In genomic region chr20:54657268-54657826, GRCh38 we compare ENCODE assay signal across 21 cellular contexts.
DNase-seq lines count a peak whose midpoint lies in the region; ATAC-seq, FAIRE-seq and TF ChIP-seq lines count a peak whose summit lies in the region.
"Had no signal": no experiment of that assay in that cellular context is flagged by ENCODE, and none has a peak within 500 bp of the region (broad histone marks: within the 10 kb centered on the region; RNA-seq: fewer than 3 reads in every experiment).

No MANE protein-coding gene starts in this region.

- H3K4me3 ChIP-seq in GM06990 (replicated peaks; ENCODE audit: low read depth, low read length), result no peak overlapping the region
- H3K4me3 ChIP-seq in fibroblast of the aortic adventitia (ENCODE audit: low read depth, low read length), result no peak overlapping the region
- H3K4me3 ChIP-seq in psoas muscle, result no peak overlapping the region
- H3K4me3 ChIP-seq in OCI-LY7 (ENCODE audit: low read depth, low read length, poor library complexity, severe bottlenecking), result no peak overlapping the region
- H3K4me3 ChIP-seq: A549, HAP-1, MG63, PC-9, SJSA1 had no signal

- no peaks in the 10 kb centered on the region for H3K79me2 ChIP-seq in OCI-LY7 (ENCODE audit: insufficient read depth, low read depth, low read length)

- WGBS in psoas muscle, 3 donors, result 67 to 73% (median 71%) methylated on average over 2 of the region's 2 CpGs

- H3K4me1 ChIP-seq in psoas muscle (no peaks in the 10 kb centered on the region), OCI-LY7 (ENCODE audit: insufficient read depth, low read length, poor library complexity, severe bottlenecking) (no peaks in the 10 kb centered on the region)
- H3K4me1 ChIP-seq: A549, SJSA1 had no signal

- intact Hi-C loops in psoas muscle (cut with DNase I), result no loop called here
- intact Hi-C loops in OCI-LY7 (cut with micrococcal nuclease; ENCODE audit: unreplicated experiment), result no loop called here

- POLR2A ChIA-PET in OCI-LY7 (lab: Charles Lee), result no interaction called here

- BruUV-seq in OCI-LY7 (replicated peaks; lab: Mats Ljungman, UMichigan), result no TSS peak

- FAIRE-seq in HTR-8/SVneo (lab: Jason Lieb, UNC), result peak; percentile 48
- FAIRE-seq: A549 had no signal

- H3K27ac ChIP-seq in psoas muscle, result no peak overlapping the region
- H3K27ac ChIP-seq in OCI-LY7 (ENCODE audit: low read depth, low read length, poor library complexity, severe bottlenecking), result no peak overlapping the region
- H3K27ac ChIP-seq: A549, PC-9, SJSA1 had no signal

- H3K27me3 ChIP-seq in GM06990 (replicated peaks; ENCODE audit: control insufficient read depth, insufficient read depth, low read length), result no peaks in the 10 kb centered on the region; the same call in 1 of the 2 replicates
- H3K27me3 ChIP-seq in psoas muscle (ENCODE audit: insufficient read depth in 3 of 3, low read length in 2 of 3), result no peaks in the 10 kb centered on the region
- H3K27me3 ChIP-seq: MG63 had no signal

- H2AFZ ChIP-seq in OCI-LY7 (ENCODE audit: low read length), result no peak overlapping the region
- H2AFZ ChIP-seq: PC-9 had no signal

- H3K4me2 ChIP-seq in OCI-LY7 (ENCODE audit: low read length), result no peak overlapping the region
- H3K4me2 ChIP-seq: A549, PC-9 had no signal

- DNase-seq in GM06990 (ENCODE audit: extremely low read depth, insufficient read length) (no peak), HTR-8/SVneo (ENCODE audit: insufficient read length, low spot score) (no peak), SK-MEL-5 (ENCODE audit: low read depth, low spot score) (peak; percentile 43), fibroblast of the aortic adventitia (ENCODE audit: low read depth) (peak; percentile 22), psoas muscle (no peak), OCI-LY7 (ENCODE audit: low spot score) (no peak), NCI-H82 treated with DMSO at 0.1 percent for 48 hours (lab: John Stamatoyannopoulos, UW; ENCODE audit: unreplicated experiment) (no peak)
- DNase-seq in stimulated activated naive CD4-positive, alpha-beta T cell (lab: John Stamatoyannopoulos, UW), result no peak
- DNase-seq: C1 segment of cervical spinal cord, DMS79 treated with DMSO at 0.1 percent for 48 hours, MG63, NCI-H1092 treated with DMSO at 0.1 percent for 48 hours, NCI-H2081, NCI-H2171 treated with DMSO at 0.1 percent for 48 hours, NCI-H446 treated with DMSO at 0.1 percent for 48 hours, NCI-H69, PC-9, T-helper 17 cell had no signal

- H3K9me3 ChIP-seq in psoas muscle (no peaks in the 10 kb centered on the region), OCI-LY7 (ENCODE audit: low read length) (no peaks in the 10 kb centered on the region)
- H3K9me3 ChIP-seq: A549, HAP-1, MG63, SJSA1 had no signal

- H3K9me2 ChIP-seq in OCI-LY7 (ENCODE audit: insufficient read depth, low read length), result no peaks in the 10 kb centered on the region

- no peaks in the 10 kb centered on the region for H3K36me3 ChIP-seq in GM06990 (ENCODE audit: control insufficient read depth, insufficient read depth, low read length)
- H3K36me3 ChIP-seq in psoas muscle (ENCODE audit: insufficient read depth in 1 of 2, low read depth in 1 of 2), result no peaks in the 10 kb centered on the region
- no peaks in the 10 kb centered on the region for H3K36me3 ChIP-seq in OCI-LY7 (ENCODE audit: insufficient read depth, low read length)
- H3K36me3 ChIP-seq: HAP-1, MG63, SJSA1 had no signal

- in situ Hi-C loops in SK-MEL-5 (cut with HindIII; ENCODE audit: low pct_unique_long_range_greater_than_20kb, low sequenced_read_pairs), result no loop called here

- TF ChIP-seq CTCF in GM06990 (IDR thresholded peaks at IDR 0.05; ENCODE audit: insufficient read depth, low read length, poor library complexity, severe bottlenecking) (peak; percentile 6), fibroblast of the aortic adventitia (IDR thresholded peaks at IDR 0.05; ENCODE audit: insufficient read depth, low read length) (no peak), psoas muscle (IDR thresholded peaks at IDR 0.05) (no peak), OCI-LY7 (conservative IDR thresholded peaks at IDR 0.05; ENCODE audit: low read length) (no peak)

- CTCF ChIA-PET in OCI-LY7 (lab: Charles Lee; ENCODE audit: unreplicated experiment), result no interaction called here

- H4K20me1 ChIP-seq in OCI-LY7 (ENCODE audit: insufficient read depth, low read length), result no peaks in the 10 kb centered on the region

- ATAC-seq in psoas muscle, result no peak
- ATAC-seq: A549, T-helper 17 cell had no signal

Comparison
In these comparisons a context has a peak if more than half of its experiments do, and no peak if none do; other contexts are left out.
1. DNase-seq: peak in SK-MEL-5 (single experiment) and fibroblast of the aortic adventitia (single experiment); none in GM06990 (single experiment), HTR-8/SVneo (single experiment), psoas muscle (0 of 2), stimulated activated naive CD4-positive, alpha-beta T cell (0 of 6), OCI-LY7 (single experiment) and NCI-H82 treated with DMSO at 0.1 percent for 48 hours (single experiment).